34 cellular contexts compared by ENCODE assay signal in the genomic region with DNA sequence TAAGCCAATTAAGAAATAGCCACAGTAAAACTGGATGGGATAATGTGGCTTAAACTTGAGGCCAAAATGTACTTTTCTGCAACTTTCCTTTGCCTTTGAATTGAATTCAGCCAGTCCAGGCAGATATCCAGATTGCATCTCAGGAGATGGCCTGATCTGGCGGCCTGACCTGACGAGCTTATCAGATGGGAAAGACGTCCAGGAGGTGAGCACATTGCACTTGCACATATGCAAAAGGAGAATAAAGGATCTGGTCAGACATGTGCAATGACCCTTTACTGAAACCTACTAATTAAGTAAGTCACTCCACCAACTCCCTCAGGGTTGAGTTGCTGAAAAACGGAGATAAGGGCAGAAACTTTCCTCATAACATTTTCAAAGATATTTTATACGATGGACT.
"Had no signal": no experiment of that assay in that cellular context is flagged by ENCODE, and none has a peak within 500 bp of the region (broad histone marks: within the 10 kb centered on the region; RNA-seq: fewer than 3 reads in every experiment).

No MANE protein-coding gene starts in this region.

- DNase-seq: activated B cell treated with CpG ODN at 0.5 μM for 24 hours; activated CD4-positive, alpha-beta T cell treated with anti-CD3 and anti-CD28 coated beads for 48 hours; activated CD4-positive, alpha-beta T cell treated with anti-CD3 and anti-CD28 coated beads, Interleukin-2, amount 50 U/mL, for 1 hour; activated CD4-positive, alpha-beta T cell treated with anti-CD3 and anti-CD28 coated beads, Interleukin-2, amount 50 U/mL, for 48 hours; activated CD8-positive, alpha-beta memory T cell treated with anti-CD3 and anti-CD28 coated beads, Interleukin-2, amount 10 ng/mL, durations not matched to agents 7 days and 5 days; activated CD8-positive, alpha-beta memory T cell treated with anti-CD3 and anti-CD28 coated beads, Interleukin-2, amount 50 U/mL, for 4 hours; activated CD8-positive, alpha-beta T cell treated with anti-CD3 and anti-CD28 coated beads for 36 hours; activated effector memory CD4-positive, alpha-beta T cell treated with anti-CD3 and anti-CD28 coated beads, Interleukin-2, amount 50 U/mL, for 16 hours; activated naive CD4-positive, alpha-beta T cell treated with anti-CD3 and anti-CD28 coated beads for 36 hours; activated naive CD8-positive, alpha-beta T cell treated with anti-CD3 and anti-CD28 coated beads for 36 hours; activated naive CD8-positive, alpha-beta T cell treated with anti-CD3 and anti-CD28 coated beads, Interleukin-2, amount 50 U/mL, for 24 hours; activated T-cell treated with anti-CD3 and anti-CD28 coated beads, Interleukin-2, amount 50 U/mL, for 1 hour; activated T-cell treated with anti-CD3 and anti-CD28 coated beads, Interleukin-2, amount 50 U/mL, for 48 hours; adrenal gland; amygdala; aorta; central memory CD4-positive, alpha-beta T cell; cerebellar nuclear complex; colonic mucosa; effector CD8-positive, alpha-beta T cell; esophagus squamous epithelium; foreskin fibroblast; glutamatergic neuron; heart left ventricle; T-helper 17 cell; T1000; WERI-Rb-1 had no signal

- H3K27me3 ChIP-seq: adrenal gland, breast epithelium, cardiac muscle cell, colonic mucosa, esophagus squamous epithelium, heart left ventricle had no signal

- H3K36me3 ChIP-seq: adrenal gland, breast epithelium, cardiac muscle cell, colonic mucosa, esophagus squamous epithelium, heart left ventricle, WERI-Rb-1 had no signal

- H3K9me3 ChIP-seq: adrenal gland, breast epithelium, colonic mucosa, esophagus squamous epithelium, heart left ventricle had no signal

- H3K4me1 ChIP-seq: adrenal gland, breast epithelium, colonic mucosa, esophagus squamous epithelium, heart left ventricle had no signal

- ATAC-seq: activated CD4-positive, CD25-positive, alpha-beta regulatory T cell treated with anti-CD3 and anti-CD28 coated beads, Interleukin-2, amount 50 U/mL, for 24 hours; activated CD8-positive, alpha-beta memory T cell treated with anti-CD3 and anti-CD28 coated beads, Interleukin-2, amount 10 ng/mL, durations not matched to agents 7 days and 5 days; activated CD8-positive, alpha-beta T cell treated with anti-CD3 and anti-CD28 coated beads for 36 hours; activated naive CD8-positive, alpha-beta T cell treated with anti-CD3 and anti-CD28 coated beads, Interleukin-2, amount 50 U/mL, for 24 hours; heart left ventricle; T-helper 17 cell had no signal

- H3K4me3 ChIP-seq: adrenal gland, breast epithelium, cardiac muscle cell, colonic mucosa, esophagus squamous epithelium, heart left ventricle had no signal

- FAIRE-seq: endometrium, endothelial cell of umbilical vein, frontal cortex had no signal

- H3K27ac ChIP-seq: adrenal gland, breast epithelium, cardiac muscle cell, colonic mucosa, epithelial cell of prostate, esophagus squamous epithelium, heart left ventricle, WERI-Rb-1 had no signal
